30 cellular contexts compared by ENCODE assay signal in the genomic region with DNA sequence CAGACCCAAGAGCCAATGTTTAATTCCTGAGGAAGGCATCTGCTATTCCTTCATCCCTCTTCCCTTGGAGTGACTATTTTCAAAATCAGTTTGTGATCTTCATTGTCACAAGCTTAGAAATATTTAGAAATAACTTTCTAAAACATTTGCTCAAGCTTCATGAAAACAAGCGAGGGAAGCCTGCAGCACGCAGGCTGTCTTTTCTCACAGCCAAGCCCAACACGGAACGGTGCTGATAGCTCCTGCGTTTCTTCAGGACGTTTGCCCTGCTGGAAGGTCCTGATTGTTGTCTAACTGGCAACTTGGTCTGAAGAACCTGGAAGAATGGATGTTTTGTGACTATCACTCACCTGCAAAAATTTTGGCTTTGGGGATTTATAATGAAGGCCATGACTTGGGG.
"Had no signal": no experiment of that assay in that cellular context is flagged by ENCODE, and none has a peak within 500 bp of the region (broad histone marks: within the 10 kb centered on the region; RNA-seq: fewer than 3 reads in every experiment).

No MANE protein-coding gene starts in this region.

- H3K9me3 Mint-ChIP-seq: T-cell had no signal

- H3K4me3 Mint-ChIP-seq: T-cell had no signal

- H3K27ac Mint-ChIP-seq: T-cell had no signal

- H3K4me1 ChIP-seq: SJSA1 had no signal

- DNase-seq: Kasumi-1, KBM-7, MG63, NCI-H1048, NCI-H1092 treated with DMSO at 0.1 percent for 48 hours, NCI-H1105 treated with DMSO at 0.1 percent for 48 hours, NCI-H1417, NCI-H1436, NCI-H146, NCI-H1694, NCI-H187, NCI-H1930, NCI-H2029 treated with DMSO at 0.1 percent for 48 hours, NCI-H2081 treated with DMSO at 0.1 percent for 48 hours, NCI-H2107, NCI-H2171, NCI-H226, NCI-H446 treated with DMSO at 0.1 percent for 48 hours, NCI-H510A, NCI-H524, NCI-H526, NCI-H69, NCI-H748 treated with DMSO at 0.1 percent for 48 hours, NCI-H82, Peyer's patch, RPMI8226, SHP77 treated with DMSO at 0.1 percent for 48 hours, SK-N-SH, T-cell had no signal

- H3K4me1 Mint-ChIP-seq: T-cell had no signal

- H3K9me2 ChIP-seq: SK-N-SH had no signal

- H3K4me2 ChIP-seq: SK-N-SH had no signal

- H3K9ac ChIP-seq: SK-N-SH had no signal

- H3K27me3 ChIP-seq: MG63, Peyer's patch, SJSA1 had no signal

- ATAC-seq: T-cell had no signal

- H3K36me3 ChIP-seq: MG63, Peyer's patch, SJSA1 had no signal

- H3K36me3 Mint-ChIP-seq: T-cell had no signal

- H3K9me3 ChIP-seq: MG63, SJSA1, SK-N-SH had no signal

- H3K4me3 ChIP-seq: MG63, Peyer's patch, SJSA1 had no signal

- H3K27ac ChIP-seq: Peyer's patch, SJSA1 had no signal
